24 cellular contexts compared by ENCODE assay signal in the genomic region with DNA sequence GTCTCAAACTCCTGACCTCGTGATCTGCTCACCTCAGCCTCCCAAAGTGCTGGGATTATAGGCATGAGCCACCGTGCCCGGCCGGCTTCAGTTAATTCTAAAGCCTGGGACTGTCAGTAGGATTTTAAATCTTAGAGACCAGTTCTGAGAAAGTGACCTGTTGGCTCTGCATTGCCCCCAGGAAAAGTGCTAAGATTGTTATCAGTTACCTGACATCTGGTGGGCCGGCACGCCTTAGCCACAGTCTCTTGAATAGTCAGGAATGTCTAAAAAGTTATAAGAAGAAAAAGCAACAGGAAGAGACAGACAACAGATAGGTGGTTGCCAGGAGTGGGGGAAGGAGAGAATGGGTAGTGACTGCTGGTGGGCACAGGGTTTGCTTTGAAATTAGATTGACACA.
"Had no signal": no experiment of that assay in that cellular context is flagged by ENCODE, and none has a peak within 500 bp of the region (broad histone marks: within the 10 kb centered on the region; RNA-seq: fewer than 3 reads in every experiment).

No MANE protein-coding gene starts in this region.

- H3K36me3 Mint-ChIP-seq: natural killer cell treated with Interleukin-12 subunit alpha and Interleukin-12 subunit beta and Interleukin-15 and Interleukin-18, amount 100 ng/mL, for 72 hours had no signal

- H3K79me2 ChIP-seq: parathyroid adenoma had no signal

- H3K4me3 ChIP-seq: colonic mucosa, esophagus squamous epithelium, gastroesophageal sphincter, left ventricle myocardium inferior, lower lobe of right lung, psoas muscle, right lobe of liver, testis, tibial nerve had no signal

- H3K27ac Mint-ChIP-seq: memory B cell; natural killer cell treated with Interleukin-12 subunit alpha and Interleukin-12 subunit beta and Interleukin-15 and Interleukin-18, amount 100 ng/mL, for 72 hours; stimulated activated effector memory CD8-positive, alpha-beta T cell treated with anti-CD3 and anti-CD28 coated beads, Interleukin-12 subunit alpha, Interleukin-12 subunit beta, amount 100 ng/mL, for 72 hours; stimulated activated naive CD8-positive, alpha-beta T cell treated with anti-CD3 and anti-CD28 coated beads, Interleukin-15, Interleukin-2, amounts not matched to agents 100 ng/mL and 50 ng/mL, for 24 hours had no signal

- H3K4me3 Mint-ChIP-seq: memory B cell; natural killer cell treated with Interleukin-12 subunit alpha and Interleukin-12 subunit beta and Interleukin-15 and Interleukin-18, amount 100 ng/mL, for 72 hours; stimulated activated effector memory CD8-positive, alpha-beta T cell treated with anti-CD3 and anti-CD28 coated beads, Interleukin-12 subunit alpha, Interleukin-12 subunit beta, amount 100 ng/mL, for 72 hours; stimulated activated naive CD8-positive, alpha-beta T cell treated with anti-CD3 and anti-CD28 coated beads, Interleukin-15, Interleukin-2, amounts not matched to agents 100 ng/mL and 50 ng/mL, for 24 hours had no signal

- H3K9me3 Mint-ChIP-seq: immature natural killer cell; memory B cell; natural killer cell treated with Interleukin-12 subunit alpha and Interleukin-12 subunit beta and Interleukin-15 and Interleukin-18, amount 100 ng/mL, for 72 hours; stimulated activated effector memory CD8-positive, alpha-beta T cell treated with anti-CD3 and anti-CD28 coated beads, Interleukin-12 subunit alpha, Interleukin-12 subunit beta, amount 100 ng/mL, for 72 hours; stimulated activated naive CD8-positive, alpha-beta T cell treated with anti-CD3 and anti-CD28 coated beads, Interleukin-15, Interleukin-2, amounts not matched to agents 100 ng/mL and 50 ng/mL, for 24 hours had no signal

- H3K27ac ChIP-seq: colonic mucosa, esophagus squamous epithelium, gastroesophageal sphincter, left ventricle myocardium inferior, lower lobe of right lung, parathyroid adenoma, psoas muscle, right lobe of liver, testis, tibial nerve had no signal

- H3K27me3 Mint-ChIP-seq: memory B cell; natural killer cell treated with Interleukin-12 subunit alpha and Interleukin-12 subunit beta and Interleukin-15 and Interleukin-18, amount 100 ng/mL, for 72 hours; stimulated activated naive CD8-positive, alpha-beta T cell treated with anti-CD3 and anti-CD28 coated beads, Interleukin-15, Interleukin-2, amounts not matched to agents 100 ng/mL and 50 ng/mL, for 24 hours had no signal

- H3K9me3 ChIP-seq: colonic mucosa, esophagus squamous epithelium, gastroesophageal sphincter, left ventricle myocardium inferior, lower lobe of right lung, psoas muscle, right lobe of liver, testis, tibial nerve had no signal

- H3K4me1 ChIP-seq: colonic mucosa, psoas muscle, testis had no signal

- H3K27me3 ChIP-seq: colonic mucosa, esophagus squamous epithelium, gastroesophageal sphincter, right lobe of liver, testis, tibial nerve had no signal

- DNase-seq: colonic mucosa; dermis blood vessel endothelial cell; esophagus squamous epithelium; foreskin fibroblast; glutamatergic neuron; immature natural killer cell; kidney; left cardiac atrium; left ventricle myocardium inferior; lower lobe of right lung; midbrain; psoas muscle; retina; right lobe of liver; stimulated activated CD4-positive, alpha-beta T cell treated with anti-CD3 and anti-CD28 coated beads, Interleukin-4, amount 100 ng/mL, for 1 hour; stimulated activated CD8-positive, alpha-beta memory T cell treated with anti-CD3 and anti-CD28 coated beads, Interleukin-4, amount 100 ng/mL, for 48 hours; testis had no signal

- H3K9ac ChIP-seq: parathyroid adenoma had no signal

- H3K36me3 ChIP-seq: colonic mucosa, esophagus squamous epithelium, gastroesophageal sphincter, left ventricle myocardium inferior, lower lobe of right lung, right lobe of liver, tibial nerve had no signal

- ATAC-seq: gastroesophageal sphincter; left cardiac atrium; lower lobe of right lung; natural killer cell treated with Interleukin-12 subunit alpha and Interleukin-12 subunit beta and Interleukin-15 and Interleukin-18, amount 100 ng/mL, for 72 hours; psoas muscle; right lobe of liver; stimulated activated effector memory CD8-positive, alpha-beta T cell treated with anti-CD3 and anti-CD28 coated beads, Interleukin-12 subunit alpha, Interleukin-12 subunit beta, amount 100 ng/mL, for 72 hours had no signal
